Comparison of ENCODE assay signal across 8 cellular contexts in genomic region chr15:85296615-85297402, GRCh38.
A peak's percentile ranks its signal among the peaks of the same experiment; 100 is the strongest.
DNase-seq lines count a peak whose midpoint lies in the region; ATAC-seq and FAIRE-seq lines count a peak whose summit lies in the region.

No MANE protein-coding gene starts in this region.

- H3K36me3 Mint-ChIP-seq in T-helper 2 cell treated with Interferon-gamma antibody and Interleukin-4, amounts not matched to agents 5 μg/mL and 100 μg/mL, for 36 hours (ENCODE audit: low read depth) = no peaks in the 10 kb centered on the region

- DNase-seq in NCI-H510A treated with DMSO at 0.1 percent for 48 hours (lab: John Stamatoyannopoulos, UW) = peak; percentile 64
- DNase-seq in NCI-H510A (lab: John Stamatoyannopoulos, UW) = no peak
- peak; percentile 59 for DNase-seq in NCI-H1417 treated with DMSO at 0.1 percent for 48 hours (lab: John Stamatoyannopoulos, UW)
- peak; percentile 65 for DNase-seq in T-helper 2 cell treated with Interferon-gamma antibody and Interleukin-4, amounts not matched to agents 5 μg/mL and 100 μg/mL, for 36 hours (ENCODE audit: low spot score)
- DNase-seq in astrocyte of the hippocampus (ENCODE audit: low read depth, low spot score) = peak; percentile 88
- peak; percentile 41 for DNase-seq in iPS DF 4.7 (ENCODE audit: extremely low read depth, low spot score)
- peak; percentile 86 for DNase-seq in small intestine

- FAIRE-seq in small intestine (lab: Jason Lieb, UNC) = no peak

- ATAC-seq in HG02759 (IDR thresholded peaks at IDR 0.05; ENCODE audit: unreplicated experiment) = peak; percentile 92

- peak overlapping the region; percentile 58 for H3K4me3 Mint-ChIP-seq in T-helper 2 cell treated with Interferon-gamma antibody and Interleukin-4, amounts not matched to agents 5 μg/mL and 100 μg/mL, for 36 hours

- no peaks in the 10 kb centered on the region for H3K4me1 ChIP-seq in small intestine (ENCODE audit: control insufficient read depth in 2 of 2, insufficient read depth in 1 of 2, low read depth in 1 of 2, low read length in 1 of 2)

- peaks cover 18% of the 10 kb centered on the region for H3K4me1 Mint-ChIP-seq in T-helper 2 cell treated with Interferon-gamma antibody and Interleukin-4, amounts not matched to agents 5 μg/mL and 100 μg/mL, for 36 hours (ENCODE audit: low read depth)

- no peaks in the 10 kb centered on the region for H3K9me3 Mint-ChIP-seq in T-helper 2 cell treated with Interferon-gamma antibody and Interleukin-4, amounts not matched to agents 5 μg/mL and 100 μg/mL, for 36 hours

- no peak overlapping the region for H3K27ac Mint-ChIP-seq in T-helper 2 cell treated with Interferon-gamma antibody and Interleukin-4, amounts not matched to agents 5 μg/mL and 100 μg/mL, for 36 hours

- H3K27me3 ChIP-seq in small intestine (ENCODE audit: control insufficient read depth in 2 of 2, insufficient read depth in 2 of 2, low read length in 2 of 2) = no peaks in the 10 kb centered on the region

- H3K27ac ChIP-seq in small intestine (ENCODE audit: low read depth in 1 of 2, low read length in 1 of 2) = no peak overlapping the region

- H3K27me3 Mint-ChIP-seq in T-helper 2 cell treated with Interferon-gamma antibody and Interleukin-4, amounts not matched to agents 5 μg/mL and 100 μg/mL, for 36 hours (ENCODE audit: low read depth) = peaks cover 4% of the 10 kb centered on the region

- H3K9me3 ChIP-seq in small intestine (ENCODE audit: control insufficient read depth, low read depth) = no peaks in the 10 kb centered on the region

- H3K4me3 ChIP-seq in small intestine (ENCODE audit: low read depth in 1 of 2, low read length in 2 of 2) = no peak overlapping the region

- no peaks in the 10 kb centered on the region for H3K36me3 ChIP-seq in small intestine (ENCODE audit: control insufficient read depth in 2 of 2, insufficient read depth in 2 of 2, low read length in 2 of 2)

- 12 to 20% (median 12%) methylated on average over 14 of the region's 14 CpGs for WGBS in small intestine, 3 donors
